Comparison of ENCODE assay signal across 1 cellular context in the genomic region with DNA sequence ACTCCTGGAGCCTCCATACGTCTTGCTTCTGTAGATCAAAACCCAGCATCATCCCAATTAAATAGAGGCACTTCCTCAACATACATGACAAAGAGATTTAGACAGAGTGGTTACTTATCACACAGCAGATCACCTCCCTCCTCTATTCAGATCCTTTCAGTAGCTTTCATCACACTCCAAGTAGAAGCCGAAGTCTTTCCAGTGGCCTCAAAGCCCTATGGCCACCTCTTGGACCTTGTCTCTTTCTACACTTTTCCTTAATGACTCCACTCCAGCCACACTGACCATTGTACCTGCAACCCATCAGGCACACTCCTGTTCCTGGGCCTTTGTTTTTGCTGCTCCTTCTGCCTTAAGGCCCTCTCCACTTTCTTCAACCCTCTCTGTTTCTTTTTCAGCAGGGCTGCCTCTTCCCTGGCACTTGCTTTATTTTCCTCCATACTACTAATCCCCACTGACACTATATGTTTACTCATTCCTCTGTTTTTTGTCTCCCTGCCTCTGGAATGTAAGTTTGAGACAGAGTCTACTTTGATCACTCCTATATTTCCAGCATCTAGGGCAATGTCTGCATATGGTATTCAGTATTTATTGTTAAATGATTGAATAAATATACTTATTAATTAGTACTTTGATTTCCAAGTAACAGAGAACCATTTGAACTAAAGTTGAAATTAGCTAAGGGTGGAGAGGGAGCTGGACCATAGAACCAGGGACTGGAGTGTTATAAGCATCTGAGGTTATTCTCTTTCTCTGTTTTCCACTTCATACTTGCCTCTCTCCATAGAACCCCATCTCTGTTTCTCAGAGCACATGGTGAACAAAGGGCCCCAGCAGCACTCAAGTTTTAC.
TF ChIP-seq lines count a peak whose summit lies in the region.

No MANE protein-coding gene starts in this region.

TF ChIP-seq in K562, 482 proteins besides CTCF, POLR2A, EP300 and RAD21 (continued from another document and continues in another):
- TF ChIP-seq, protein P1, sequence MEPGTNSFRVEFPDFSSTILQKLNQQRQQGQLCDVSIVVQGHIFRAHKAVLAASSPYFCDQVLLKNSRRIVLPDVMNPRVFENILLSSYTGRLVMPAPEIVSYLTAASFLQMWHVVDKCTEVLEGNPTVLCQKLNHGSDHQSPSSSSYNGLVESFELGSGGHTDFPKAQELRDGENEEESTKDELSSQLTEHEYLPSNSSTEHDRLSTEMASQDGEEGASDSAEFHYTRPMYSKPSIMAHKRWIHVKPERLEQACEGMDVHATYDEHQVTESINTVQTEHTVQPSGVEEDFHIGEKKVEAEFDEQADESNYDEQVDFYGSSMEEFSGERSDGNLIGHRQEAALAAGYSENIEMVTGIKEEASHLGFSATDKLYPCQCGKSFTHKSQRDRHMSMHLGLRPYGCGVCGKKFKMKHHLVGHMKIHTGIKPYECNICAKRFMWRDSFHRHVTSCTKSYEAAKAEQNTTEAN (CRISPR knock-in tag; IDR thresholded peaks at IDR 0.05), result no peak
- TF ChIP-seq NFXL1 (CRISPR knock-in tag; IDR thresholded peaks at IDR 0.05), result peak; percentile 78
- 0 out of 2 replicates have a peak, but pooled peaks have one; percentile 47 for TF ChIP-seq DIDO1 (tag; IDR thresholded peaks at IDR 0.05; ENCODE audit: low read depth)
- peak; percentile 60; the same call in 1 of the 2 replicates for TF ChIP-seq ZNF449 (CRISPR knock-in tag; IDR thresholded peaks at IDR 0.05)
- TF ChIP-seq ZNF583 (CRISPR knock-in tag; IDR thresholded peaks at IDR 0.05), result peak; percentile 73; the same call in 1 of the 2 replicates
- no peak for TF ChIP-seq MCM7 (IDR thresholded peaks at IDR 0.05)
- TF ChIP-seq, protein P2, sequence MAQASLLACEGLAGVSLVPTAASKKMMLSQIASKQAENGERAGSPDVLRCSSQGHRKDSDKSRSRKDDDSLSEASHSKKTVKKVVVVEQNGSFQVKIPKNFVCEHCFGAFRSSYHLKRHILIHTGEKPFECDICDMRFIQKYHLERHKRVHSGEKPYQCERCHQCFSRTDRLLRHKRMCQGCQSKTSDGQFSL (CRISPR knock-in tag; IDR thresholded peaks at IDR 0.05), result no peak
- TF ChIP-seq, protein P2 (tag; IDR thresholded peaks at IDR 0.05), result 0 out of 4 replicates have a peak, but pooled peaks of 1 of the 2 experiments have one; percentile 59
- TF ChIP-seq ATF3 (IDR thresholded peaks at IDR 0.05), result peak; percentile 52; the same call in 1 of the 2 replicates
- TF ChIP-seq ATF3 (CRISPR knock-in tag; conservative IDR thresholded peaks at IDR 0.05), result no peak
- TF ChIP-seq ZBTB17 (CRISPR knock-in tag; IDR thresholded peaks at IDR 0.05), result peak; percentile 12; the same call in 1 of the 2 replicates
- TF ChIP-seq NR2C1 (IDR thresholded peaks at IDR 0.05), result no peak
- 0 out of 2 replicates have a peak, but pooled peaks have one; percentile 44 for TF ChIP-seq NR2C1 (tag; IDR thresholded peaks at IDR 0.05)
- no peak for TF ChIP-seq SFPQ (IDR thresholded peaks at IDR 0.05; ENCODE audit: low read depth, low read length)
- TF ChIP-seq VEZF1 (CRISPR knock-in tag; IDR thresholded peaks at IDR 0.05), result peak; percentile 18; the same call in 1 of the 2 replicates
- peak; percentile 9; the same call in 1 of the 2 replicates for TF ChIP-seq ZNF212 (CRISPR knock-in tag; IDR thresholded peaks at IDR 0.05)
- TF ChIP-seq, protein P3, sequence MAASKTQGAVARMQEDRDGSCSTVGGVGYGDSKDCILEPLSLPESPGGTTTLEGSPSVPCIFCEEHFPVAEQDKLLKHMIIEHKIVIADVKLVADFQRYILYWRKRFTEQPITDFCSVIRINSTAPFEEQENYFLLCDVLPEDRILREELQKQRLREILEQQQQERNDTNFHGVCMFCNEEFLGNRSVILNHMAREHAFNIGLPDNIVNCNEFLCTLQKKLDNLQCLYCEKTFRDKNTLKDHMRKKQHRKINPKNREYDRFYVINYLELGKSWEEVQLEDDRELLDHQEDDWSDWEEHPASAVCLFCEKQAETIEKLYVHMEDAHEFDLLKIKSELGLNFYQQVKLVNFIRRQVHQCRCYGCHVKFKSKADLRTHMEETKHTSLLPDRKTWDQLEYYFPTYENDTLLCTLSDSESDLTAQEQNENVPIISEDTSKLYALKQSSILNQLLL (CRISPR knock-in tag; IDR thresholded peaks at IDR 0.05; ENCODE audit: borderline replicate concordance), result no peak
- peak; percentile 92 for TF ChIP-seq SOX6 (IDR thresholded peaks at IDR 0.05)
- TF ChIP-seq SPI1 (IDR thresholded peaks at IDR 0.05; ENCODE audit: borderline replicate concordance, low read depth, low read length), result peak; percentile 86; the same call in 1 of the 2 replicates
- 0 out of 2 replicates have a peak, but pooled peaks have one; percentile 19 for TF ChIP-seq FOSL1 (tag; conservative IDR thresholded peaks at IDR 0.05)
- TF ChIP-seq KLF6 (CRISPR knock-in tag; IDR thresholded peaks at IDR 0.05; ENCODE audit: borderline replicate concordance), result 0 out of 2 replicates have a peak, but pooled peaks have one; percentile 60
- TF ChIP-seq NR2C2 (CRISPR knock-in tag; IDR thresholded peaks at IDR 0.05), result no peak
- peak; percentile 42; the same call in 1 of the 2 replicates for TF ChIP-seq NR2C2 (tag; IDR thresholded peaks at IDR 0.05)
- TF ChIP-seq ATF6 (CRISPR knock-in tag; IDR thresholded peaks at IDR 0.05), result no peak
- no peak for TF ChIP-seq PML (IDR thresholded peaks at IDR 0.05; ENCODE audit: low read length)
- TF ChIP-seq, protein P4, sequence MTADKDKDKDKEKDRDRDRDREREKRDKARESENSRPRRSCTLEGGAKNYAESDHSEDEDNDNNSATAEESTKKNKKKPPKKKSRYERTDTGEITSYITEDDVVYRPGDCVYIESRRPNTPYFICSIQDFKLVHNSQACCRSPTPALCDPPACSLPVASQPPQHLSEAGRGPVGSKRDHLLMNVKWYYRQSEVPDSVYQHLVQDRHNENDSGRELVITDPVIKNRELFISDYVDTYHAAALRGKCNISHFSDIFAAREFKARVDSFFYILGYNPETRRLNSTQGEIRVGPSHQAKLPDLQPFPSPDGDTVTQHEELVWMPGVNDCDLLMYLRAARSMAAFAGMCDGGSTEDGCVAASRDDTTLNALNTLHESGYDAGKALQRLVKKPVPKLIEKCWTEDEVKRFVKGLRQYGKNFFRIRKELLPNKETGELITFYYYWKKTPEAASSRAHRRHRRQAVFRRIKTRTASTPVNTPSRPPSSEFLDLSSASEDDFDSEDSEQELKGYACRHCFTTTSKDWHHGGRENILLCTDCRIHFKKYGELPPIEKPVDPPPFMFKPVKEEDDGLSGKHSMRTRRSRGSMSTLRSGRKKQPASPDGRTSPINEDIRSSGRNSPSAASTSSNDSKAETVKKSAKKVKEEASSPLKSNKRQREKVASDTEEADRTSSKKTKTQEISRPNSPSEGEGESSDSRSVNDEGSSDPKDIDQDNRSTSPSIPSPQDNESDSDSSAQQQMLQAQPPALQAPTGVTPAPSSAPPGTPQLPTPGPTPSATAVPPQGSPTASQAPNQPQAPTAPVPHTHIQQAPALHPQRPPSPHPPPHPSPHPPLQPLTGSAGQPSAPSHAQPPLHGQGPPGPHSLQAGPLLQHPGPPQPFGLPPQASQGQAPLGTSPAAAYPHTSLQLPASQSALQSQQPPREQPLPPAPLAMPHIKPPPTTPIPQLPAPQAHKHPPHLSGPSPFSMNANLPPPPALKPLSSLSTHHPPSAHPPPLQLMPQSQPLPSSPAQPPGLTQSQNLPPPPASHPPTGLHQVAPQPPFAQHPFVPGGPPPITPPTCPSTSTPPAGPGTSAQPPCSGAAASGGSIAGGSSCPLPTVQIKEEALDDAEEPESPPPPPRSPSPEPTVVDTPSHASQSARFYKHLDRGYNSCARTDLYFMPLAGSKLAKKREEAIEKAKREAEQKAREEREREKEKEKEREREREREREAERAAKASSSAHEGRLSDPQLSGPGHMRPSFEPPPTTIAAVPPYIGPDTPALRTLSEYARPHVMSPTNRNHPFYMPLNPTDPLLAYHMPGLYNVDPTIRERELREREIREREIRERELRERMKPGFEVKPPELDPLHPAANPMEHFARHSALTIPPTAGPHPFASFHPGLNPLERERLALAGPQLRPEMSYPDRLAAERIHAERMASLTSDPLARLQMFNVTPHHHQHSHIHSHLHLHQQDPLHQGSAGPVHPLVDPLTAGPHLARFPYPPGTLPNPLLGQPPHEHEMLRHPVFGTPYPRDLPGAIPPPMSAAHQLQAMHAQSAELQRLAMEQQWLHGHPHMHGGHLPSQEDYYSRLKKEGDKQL (CRISPR knock-in tag; IDR thresholded peaks at IDR 0.05; ENCODE audit: borderline replicate concordance), result no peak
- peak; percentile 70; the same call in 1 of the 2 replicates for TF ChIP-seq ARID1B (IDR thresholded peaks at IDR 0.05)
- TF ChIP-seq ZNF79 (CRISPR knock-in tag; IDR thresholded peaks at IDR 0.05; ENCODE audit: low read depth), result peak; percentile 43; the same call in 1 of the 2 replicates
- TF ChIP-seq ZNF175 (CRISPR knock-in tag; IDR thresholded peaks at IDR 0.05; ENCODE audit: low read depth), result peak; percentile 85
- no peak for TF ChIP-seq RNF219 (CRISPR knock-in tag; IDR thresholded peaks at IDR 0.05)
- no peak for TF ChIP-seq MTF1 (CRISPR knock-in tag; IDR thresholded peaks at IDR 0.05; ENCODE audit: borderline replicate concordance)
